22 cellular contexts compared by ENCODE assay signal in genomic region chr20:8800089-8800488, GRCh38.
A peak's percentile ranks its signal among the peaks of the same experiment; 100 is the strongest.
DNase-seq lines count a peak whose midpoint lies in the region; ATAC-seq and TF ChIP-seq lines count a peak whose summit lies in the region.
"Had no signal": no experiment of that assay in that cellular context is flagged by ENCODE, and none has a peak within 500 bp of the region (broad histone marks: within the 10 kb centered on the region; RNA-seq: fewer than 3 reads in every experiment).

No MANE protein-coding gene starts in this region.

- no TSS peak for BruUV-seq in HCT116 (replicated peaks; lab: Mats Ljungman, UMichigan)

- H3K4me3 ChIP-seq in BE2C (ENCODE audit: low read depth, low read length) (no peak overlapping the region), HCT116 (replicated peaks in 1 of 2; ENCODE audit: low read depth in 1 of 2, low read length in 2 of 2) (no peak overlapping the region), RWPE2 (ENCODE audit: severe bottlenecking) (no peak overlapping the region), fibroblast of villous mesenchyme (ENCODE audit: low read depth, low read length) (no peak overlapping the region)
- H3K4me3 ChIP-seq: GM12878, HAP-1, psoas muscle, transverse colon had no signal

- H2BK15ac ChIP-seq in H9 (ENCODE audit: low read depth, low read length): no peak overlapping the region

- H3K79me1 ChIP-seq in H9 (ENCODE audit: insufficient read depth, low read depth, low read length, poor library complexity, severe bottlenecking): no peaks in the 10 kb centered on the region

- H2BK20ac ChIP-seq in H9 (ENCODE audit: low read depth, low read length, poor library complexity, severe bottlenecking): no peak overlapping the region

- H2BK12ac ChIP-seq in H9 (ENCODE audit: insufficient read length, low read depth, low read length): no peak overlapping the region

- H3K79me2 ChIP-seq in HCT116 (ENCODE audit: insufficient read depth, low read length) (no peaks in the 10 kb centered on the region), H9 (ENCODE audit: insufficient read depth, low read length) (no peaks in the 10 kb centered on the region)

- H4K91ac ChIP-seq in H9 (ENCODE audit: insufficient read length, low read depth, low read length): no peak overlapping the region

- no CpG with 5 or more reads among the region's 1 CpG for WGBS in H9 (ENCODE audit: extremely low coverage, insufficient read length, low lambda C conversion rate)

- H3K36me3 Mint-ChIP-seq in H9 (ENCODE audit: insufficient read depth in 1 of 3, low read depth in 3 of 3): no peaks in the 10 kb centered on the region
- H3K36me3 Mint-ChIP-seq: activated naive CD4-positive, alpha-beta T cell treated with anti-CD3 and anti-CD28 coated beads, Interleukin-2, amount 50 U/mL, for 24 hours had no signal

- ATAC-seq in HCT116: no peak
- ATAC-seq in RWPE2 (ENCODE audit: low read depth): peak; percentile 42; the same call in 2 of the 3 replicates
- ATAC-seq in GM19467 (IDR thresholded peaks at IDR 0.05; ENCODE audit: unreplicated experiment): no peak
- ATAC-seq in HG03354 (IDR thresholded peaks at IDR 0.05; ENCODE audit: poor library complexity, severe bottlenecking, unreplicated experiment): no peak
- ATAC-seq: activated T-helper 17 cell treated with anti-CD3 and anti-CD28 coated beads, Interleukin-2, amount 50 U/mL, for 72 hours; GM12878; psoas muscle; SK-N-SH treated with all-trans-retinoic acid at 6 μM for 48 hours had no signal

- no peak for TF ChIP-seq RAD21 in HCT116 (IDR thresholded peaks at IDR 0.05; ENCODE audit: low read depth)

- H3K4me2 ChIP-seq in HCT116 (ENCODE audit: low read length) (no peak overlapping the region), H9 (ENCODE audit: insufficient read depth, insufficient read length, low read length) (no peak overlapping the region)

- TF ChIP-seq CTCF in BE2C (IDR thresholded peaks at IDR 0.05; ENCODE audit: low read depth, low read length): peak; percentile 46
- TF ChIP-seq CTCF in HCT116 (IDR thresholded peaks at IDR 0.05 in 2 of 3, conservative IDR thresholded peaks at IDR 0.05 in 1 of 3; ENCODE audit: borderline replicate concordance in 1 of 3, insufficient read depth in 1 of 3, low read depth in 2 of 3, low read length in 2 of 3): peak in 2 of 3 experiments; percentile 30 to 40; a peak in 3 of 6 replicates
- peak; percentile 51 for TF ChIP-seq CTCF in RWPE2 (IDR thresholded peaks at IDR 0.05; ENCODE audit: poor library complexity, severe bottlenecking)
- TF ChIP-seq CTCF in fibroblast of villous mesenchyme (IDR thresholded peaks at IDR 0.05; ENCODE audit: insufficient read depth, low read depth, low read length): peak; percentile 9
- no peak for TF ChIP-seq CTCF in H9 (conservative IDR thresholded peaks at IDR 0.05)

- H3K4ac ChIP-seq in H9 (ENCODE audit: low read depth, low read length): no peak overlapping the region

- H3K23ac ChIP-seq in H9 (ENCODE audit: insufficient read length, low read depth, low read length): no peak overlapping the region

- no peaks in the 10 kb centered on the region for H3K23me2 ChIP-seq in H9 (ENCODE audit: insufficient read length, low read depth, low read length, poor library complexity, severe bottlenecking)

- H3K9me2 ChIP-seq in HCT116 (ENCODE audit: insufficient read depth): no peaks in the 10 kb centered on the region

- no peak overlapping the region for H3K14ac ChIP-seq in H9 (ENCODE audit: insufficient read depth, low read length)

- no peak overlapping the region for H3K27ac Mint-ChIP-seq in H9
- H3K27ac Mint-ChIP-seq: activated naive CD4-positive, alpha-beta T cell treated with anti-CD3 and anti-CD28 coated beads, Interleukin-2, amount 50 U/mL, for 24 hours; activated T-helper 17 cell treated with anti-CD3 and anti-CD28 coated beads, Interleukin-2, amount 50 U/mL, for 72 hours; CD4-positive, alpha-beta T cell; dendritic cell treated with granulocyte-macrophage colony-stimulating factor and Interleukin-4, amounts not matched to agents 40 ng/mL and 50 ng/mL, for 4 days had no signal

- H3K27ac ChIP-seq in HCT116 (ENCODE audit: low read depth, low read length) (no peak overlapping the region), RWPE2 (ENCODE audit: poor library complexity, severe bottlenecking) (no peak overlapping the region), H9 (ENCODE audit: insufficient read length, low read depth, low read length) (no peak overlapping the region)
- H3K27ac ChIP-seq: psoas muscle, transverse colon had no signal

- H3K9me3 Mint-ChIP-seq in H9: no peaks in the 10 kb centered on the region
- H3K9me3 Mint-ChIP-seq: CD4-positive, alpha-beta T cell had no signal

- no peak overlapping the region for H4K8ac ChIP-seq in H9 (replicated peaks; ENCODE audit: insufficient read length, low read depth, low read length)

- H3T11ph ChIP-seq in H9 (ENCODE audit: low read length): no peak overlapping the region

- no peak overlapping the region for H2BK5ac ChIP-seq in H9 (ENCODE audit: insufficient read length, low read length)

- POLR2A ChIA-PET in HCT116 (lab: Charles Lee): no interaction called here

- peaks cover 4 to 5% of the 10 kb centered on the region in 2 experiments; a peak in 2 of 4 replicates for H3K4me1 Mint-ChIP-seq in H9
- H3K4me1 Mint-ChIP-seq: activated naive CD4-positive, alpha-beta T cell treated with anti-CD3 and anti-CD28 coated beads, Interleukin-2, amount 50 U/mL, for 24 hours; activated T-helper 17 cell treated with anti-CD3 and anti-CD28 coated beads, Interleukin-2, amount 50 U/mL, for 72 hours had no signal

- RAD21 ChIA-PET in HCT116 (lab: Charles Lee; ENCODE audit: low non-redundant PET in 1 of 2, low total read pairs in 2 of 2, uncharacterized antibody in 2 of 2, unreplicated experiment in 2 of 2): no interaction called here

- H3K4me1 ChIP-seq in BE2C: peaks cover 19% of the 10 kb centered on the region
- no peaks in the 10 kb centered on the region for H3K4me1 ChIP-seq in HCT116 (ENCODE audit: control insufficient read depth in 1 of 2, insufficient read depth in 2 of 2, low read length in 2 of 2)
- no peaks in the 10 kb centered on the region for H3K4me1 ChIP-seq in RWPE2 (ENCODE audit: insufficient read depth, poor library complexity, severe bottlenecking)
- H3K4me1 ChIP-seq in H9 (ENCODE audit: insufficient read depth, low read length): no peaks in the 10 kb centered on the region
- H3K4me1 ChIP-seq: HAP-1, psoas muscle had no signal

- H3K36me3 ChIP-seq in BE2C (no peaks in the 10 kb centered on the region), HCT116 (ENCODE audit: control insufficient read depth in 1 of 2, insufficient read depth in 2 of 2, low read length in 2 of 2) (no peaks in the 10 kb centered on the region), RWPE2 (ENCODE audit: low read depth) (no peaks in the 10 kb centered on the region)
- H3K36me3 ChIP-seq: HAP-1, transverse colon had no signal

- H3K9ac ChIP-seq in HCT116 (ENCODE audit: low read length) (no peak overlapping the region), H9 (ENCODE audit: extremely low read depth, insufficient read length, low read length) (no peak overlapping the region)

- no peak overlapping the region for H3K18ac ChIP-seq in H9 (ENCODE audit: insufficient read length, low read depth, low read length)

- H3K27me3 Mint-ChIP-seq in H9 (ENCODE audit: low read depth): peaks cover 2% of the 10 kb centered on the region; the same call in 1 of the 2 replicates
- H3K27me3 Mint-ChIP-seq: activated naive CD4-positive, alpha-beta T cell treated with anti-CD3 and anti-CD28 coated beads, Interleukin-2, amount 50 U/mL, for 24 hours; activated T-helper 17 cell treated with anti-CD3 and anti-CD28 coated beads, Interleukin-2, amount 50 U/mL, for 72 hours; CD4-positive, alpha-beta T cell; dendritic cell treated with granulocyte-macrophage colony-stimulating factor and Interleukin-4, amounts not matched to agents 40 ng/mL and 50 ng/mL, for 4 days had no signal

- H3K27me3 ChIP-seq in BE2C (no peaks in the 10 kb centered on the region), HCT116 (ENCODE audit: insufficient read depth, low read length) (no peaks in the 10 kb centered on the region), RWPE2 (ENCODE audit: insufficient read depth, poor library complexity, severe bottlenecking) (no peaks in the 10 kb centered on the region), H9 (ENCODE audit: insufficient read depth, low read length) (no peaks in the 10 kb centered on the region)
- H3K27me3 ChIP-seq: transverse colon had no signal

- H4K5ac ChIP-seq in H9 (ENCODE audit: insufficient read length, low read depth, low read length): no peak overlapping the region

- H2BK120ac ChIP-seq in H9 (ENCODE audit: low read depth, low read length, poor library complexity, severe bottlenecking): no peak overlapping the region

- H2AFZ ChIP-seq in HCT116 (ENCODE audit: low read depth, low read length, poor library complexity, severe bottlenecking): no peak overlapping the region
- H2AFZ ChIP-seq in H9 (ENCODE audit: low read length): no peak overlapping the region

- no peak overlapping the region for H3K4me3 Mint-ChIP-seq in H9
- H3K4me3 Mint-ChIP-seq: activated naive CD4-positive, alpha-beta T cell treated with anti-CD3 and anti-CD28 coated beads, Interleukin-2, amount 50 U/mL, for 24 hours; activated T-helper 17 cell treated with anti-CD3 and anti-CD28 coated beads, Interleukin-2, amount 50 U/mL, for 72 hours; CD4-positive, alpha-beta T cell; dendritic cell treated with granulocyte-macrophage colony-stimulating factor and Interleukin-4, amounts not matched to agents 40 ng/mL and 50 ng/mL, for 4 days had no signal

- CTCF ChIA-PET in HCT116 (lab: Charles Lee): no interaction called here

- H3K9me3 ChIP-seq in BE2C: no peaks in the 10 kb centered on the region
- no peaks in the 10 kb centered on the region for H3K9me3 ChIP-seq in HCT116 (ENCODE audit: control insufficient read depth in 1 of 2, insufficient read depth in 1 of 2, low read depth in 1 of 2, low read length in 2 of 2)
- H3K9me3 ChIP-seq in RWPE2 (ENCODE audit: severe bottlenecking): no peaks in the 10 kb centered on the region
- H3K9me3 ChIP-seq in H9 (ENCODE audit: control insufficient read depth, low read depth, low read length): no peaks in the 10 kb centered on the region
- H3K9me3 ChIP-seq: HAP-1, psoas muscle, transverse colon had no signal

- TF ChIP-seq POLR2A in HCT116 (IDR thresholded peaks at IDR 0.05; ENCODE audit: borderline replicate concordance, extremely low read depth, insufficient read depth, insufficient read length): no peak

- DNase-seq in BE2C: no peak
- DNase-seq in HCT116 (ENCODE audit: low read depth, low spot score): no peak
- DNase-seq in RWPE2 (ENCODE audit: low spot score): no peak
- DNase-seq in fibroblast of villous mesenchyme (ENCODE audit: low read depth): no peak
- no peak for DNase-seq in H9
- no peak for DNase-seq in HPDE6-E6E7 (ENCODE audit: extremely low spot score)
- DNase-seq: activated CD8-positive, alpha-beta memory T cell treated with anti-CD3 and anti-CD28 coated beads, Interleukin-2, amount 50 U/mL, for 4 hours; CD4-positive, alpha-beta T cell; head of caudate nucleus; NCI-H1417; NCI-H2171; NCI-H524 treated with DMSO at 0.1 percent for 48 hours; psoas muscle; transverse colon had no signal

- H3K56ac ChIP-seq in H9 (ENCODE audit: insufficient read length, low read depth, low read length): no peak overlapping the region

- no peaks in the 10 kb centered on the region for H4K20me1 ChIP-seq in HCT116 (ENCODE audit: insufficient read depth)
- H4K20me1 ChIP-seq in H9 (ENCODE audit: control insufficient read depth, insufficient read depth, insufficient read length): no peaks in the 10 kb centered on the region

- no peak overlapping the region for H2AK5ac ChIP-seq in H9 (ENCODE audit: insufficient read length, low read length)

- intact Hi-C loops in HCT116 (cut with micrococcal nuclease): no loop called here
